8 cellular contexts compared by ENCODE assay signal in genomic region chr2:240584486-240585031, GRCh38. TPM values are rescaled to one million over a fixed set of nuclear protein-coding genes. Genes with fewer than 3 reads are reported as not detected.
DNase-seq lines count a peak whose midpoint lies in the region; ATAC-seq and TF ChIP-seq lines count a peak whose summit lies in the region.

No MANE protein-coding gene starts in this region.

- TF ChIP-seq CTCF in GM06990 (IDR thresholded peaks at IDR 0.05; ENCODE audit: insufficient read depth, low read length, poor library complexity, severe bottlenecking) (no peak), fibroblast of mammary gland (conservative IDR thresholded peaks at IDR 0.05; ENCODE audit: control insufficient read depth, insufficient read depth, low read depth, low read length) (no peak), type B pancreatic cell (conservative IDR thresholded peaks at IDR 0.05) (no peak)

- peaks cover 5% of the 10 kb centered on the region for H3K36me3 ChIP-seq in GM06990 (ENCODE audit: control insufficient read depth, insufficient read depth, low read length)

- peak; percentile 82 for DNase-seq in GM06990 (ENCODE audit: extremely low read depth, insufficient read length)
- DNase-seq in SIG-M5 (lab: John Stamatoyannopoulos, UW), result peak; percentile 50
- DNase-seq in fibroblast of mammary gland (ENCODE audit: low read depth), result peak; percentile 85
- DNase-seq in type B pancreatic cell (ENCODE audit: extremely low spot score, unreplicated experiment), result no peak
- no peak for DNase-seq in activated effector memory CD4-positive, alpha-beta T cell treated with anti-CD3 and anti-CD28 coated beads, Interleukin-2, amount 50 U/mL, for 16 hours
- DNase-seq in SHP77 (lab: John Stamatoyannopoulos, UW), result no peak

- peak overlapping the region; percentile 98 for H3K4me3 Mint-ChIP-seq in type B pancreatic cell

- H3K27ac Mint-ChIP-seq in type B pancreatic cell, result no peak overlapping the region

- H3K9me3 Mint-ChIP-seq in type B pancreatic cell, result no peaks in the 10 kb centered on the region

- no peaks in the 10 kb centered on the region for H3K27me3 Mint-ChIP-seq in type B pancreatic cell

- no peaks in the 10 kb centered on the region for H3K27me3 ChIP-seq in GM06990 (replicated peaks; ENCODE audit: control insufficient read depth, insufficient read depth, low read length)

- H3K36me3 Mint-ChIP-seq in type B pancreatic cell, result peaks cover 25% of the 10 kb centered on the region

- H3K4me1 Mint-ChIP-seq in type B pancreatic cell (ENCODE audit: unreplicated experiment), result peaks cover 41% of the 10 kb centered on the region

- H3K4me3 ChIP-seq in GM06990 (replicated peaks; ENCODE audit: low read depth, low read length) (peak overlapping the region; percentile 79), fibroblast of mammary gland (ENCODE audit: control insufficient read depth, low read depth, low read length) (peak overlapping the region; percentile 99)

- ATAC-seq in GM19468 (IDR thresholded peaks at IDR 0.05; ENCODE audit: extremely low read depth, unreplicated experiment) (peak; percentile 58), HG03469 (IDR thresholded peaks at IDR 0.05; ENCODE audit: unreplicated experiment) (peak; percentile 39)

RNA-seq across cellular contexts. Expression of gene CAPN10, which starts 2.0 kb away (rescaled TPM):
- 36.3 and 55.2 TPM in 2 replicates for total RNA-seq in type B pancreatic cell (ENCODE audit: low replicate concordance)

RNA-seq across cellular contexts. Expression of gene RNPEPL1, which starts 16.3 kb away (rescaled TPM):
- total RNA-seq in type B pancreatic cell (ENCODE audit: low replicate concordance), result 40.5 and 66.4 TPM in 2 replicates

RNA-seq across cellular contexts. Expression of gene DUSP28, which starts 24.4 kb away (rescaled TPM):
- 4.3 and 6.4 TPM in 2 replicates for total RNA-seq in type B pancreatic cell (ENCODE audit: low replicate concordance)

RNA-seq across cellular contexts. Expression of gene ANKMY1, which starts 26.8 kb away (rescaled TPM):
- total RNA-seq in type B pancreatic cell (ENCODE audit: low replicate concordance), result 13.4 and 16.8 TPM in 2 replicates

RNA-seq across cellular contexts. Expression of gene GPR35, which starts 40.7 kb away (rescaled TPM):
- total RNA-seq in type B pancreatic cell (ENCODE audit: low replicate concordance), result 3.6 and 3.9 TPM in 2 replicates

Comparison
In these comparisons a context has a peak if more than half of its experiments do, and no peak if none do; other contexts are left out.
1. DNase-seq: peak in GM06990 (single experiment), SIG-M5 (single experiment) and fibroblast of mammary gland (single experiment); none in type B pancreatic cell (single experiment), activated effector memory CD4-positive, alpha-beta T cell treated with anti-CD3 and anti-CD28 coated beads, Interleukin-2, amount 50 U/mL, for 16 hours (single experiment) and SHP77 (0 of 2).